ENCODE assay signal across 1 cellular context in genomic region chr11:134399996-134400395, GRCh38.
TF ChIP-seq lines count a peak whose summit lies in the region.

No MANE protein-coding gene starts in this region.

TF ChIP-seq in H1, 55 proteins besides CTCF, POLR2A, EP300 and RAD21 (continued from another document):
- no peak for TF ChIP-seq GABPA (IDR thresholded peaks at IDR 0.05; ENCODE audit: borderline replicate concordance, insufficient read depth, low read length)
- no peak for TF ChIP-seq E2F6 (IDR thresholded peaks at IDR 0.05)
- TF ChIP-seq SRF (IDR thresholded peaks at IDR 0.05; ENCODE audit: low read depth, low read length): no peak
- no peak for TF ChIP-seq CBX5 (IDR thresholded peaks at IDR 0.05; ENCODE audit: low read depth, low read length)
